In genomic region chr2:27033253-27033852, GRCh38 we compare ENCODE assay signal across 8 cellular contexts. TPM values are rescaled to one million over a fixed set of nuclear protein-coding genes. Genes with fewer than 3 reads are reported as not detected.
DNase-seq lines count a peak whose midpoint lies in the region; ATAC-seq, FAIRE-seq and TF ChIP-seq lines count a peak whose summit lies in the region.

No MANE protein-coding gene starts in this region.

- H3K4me1 ChIP-seq in cardiac muscle cell (ENCODE audit: low read depth) (peaks cover 5% of the 10 kb centered on the region), keratinocyte (ENCODE audit: control insufficient read depth, extremely low read depth, insufficient read depth, low read length) (peaks cover 10% of the 10 kb centered on the region), thymus (ENCODE audit: control insufficient read depth, insufficient read depth, low read length) (peaks cover 10% of the 10 kb centered on the region)

- peaks cover 40% of the 10 kb centered on the region for H3K79me2 ChIP-seq in keratinocyte (ENCODE audit: control insufficient read depth, insufficient read depth, low read length)

- dilution Hi-C loops in keratinocyte (cut with MboI; ENCODE audit: extremely low pct_ligation_motif_present, low sequenced_read_pairs): no loop called here

- H3K4me3 ChIP-seq in cardiac muscle cell (peak overlapping the region; percentile 61), keratinocyte (ENCODE audit: control insufficient read depth in 2 of 3, extremely low read depth in 1 of 3, insufficient read depth in 2 of 3, low read depth in 1 of 3, low read length in 3 of 3) (peak overlapping the region; percentile 83 to 99 (median 87)), thymus (ENCODE audit: low read length) (peak overlapping the region; percentile 78)

- ATAC-seq in left cardiac atrium (no peak), GM21381 (IDR thresholded peaks at IDR 0.05; ENCODE audit: unreplicated experiment) (no peak), GM18873 (IDR thresholded peaks at IDR 0.05; ENCODE audit: low FRiP score, unreplicated experiment) (no peak)
- no peak for ATAC-seq in activated T-helper 17 cell treated with anti-CD3 and anti-CD28 coated beads, Interleukin-2, amount 50 U/mL, for 72 hours (replicated peaks)

- peaks cover 65% of the 10 kb centered on the region for H3K36me3 Mint-ChIP-seq in activated T-helper 17 cell treated with anti-CD3 and anti-CD28 coated beads, Interleukin-2, amount 50 U/mL, for 72 hours (ENCODE audit: low read depth)

- no peaks in the 10 kb centered on the region for H3K9me3 Mint-ChIP-seq in activated T-helper 17 cell treated with anti-CD3 and anti-CD28 coated beads, Interleukin-2, amount 50 U/mL, for 72 hours

- H3K27me3 ChIP-seq in cardiac muscle cell (no peaks in the 10 kb centered on the region), keratinocyte (ENCODE audit: control insufficient read depth, extremely low read depth, insufficient read depth, low read length) (no peaks in the 10 kb centered on the region), thymus (ENCODE audit: control insufficient read depth, insufficient read depth) (no peaks in the 10 kb centered on the region)

- no peak for TF ChIP-seq CTCF in cardiac muscle cell (IDR thresholded peaks at IDR 0.05; ENCODE audit: low read depth, low read length)
- no peak for TF ChIP-seq CTCF in keratinocyte (optimal IDR thresholded peaks at IDR 0.05 in 1 of 3, IDR thresholded peaks at IDR 0.05 in 1 of 3, conservative IDR thresholded peaks at IDR 0.05 in 1 of 3; ENCODE audit: extremely low read depth in 1 of 3, insufficient read depth in 2 of 3, low read length in 3 of 3)

- peaks cover 30% of the 10 kb centered on the region for H3K36me3 ChIP-seq in cardiac muscle cell
- peaks cover 31 to 32% of the 10 kb centered on the region in 2 experiments for H3K36me3 ChIP-seq in keratinocyte (ENCODE audit: control insufficient read depth in 2 of 2, extremely low read depth in 1 of 2, insufficient read depth in 2 of 2, low read length in 2 of 2)
- H3K36me3 ChIP-seq in thymus (ENCODE audit: control insufficient read depth, insufficient read depth): peaks cover 35% of the 10 kb centered on the region

- DNase-seq in cardiac muscle cell (ENCODE audit: low read depth in 1 of 2, low spot score in 1 of 2) (no peak), left cardiac atrium (no peak), keratinocyte (ENCODE audit: low read depth, low spot score) (no peak), NOMO-1 treated with DMSO at 0.1 percent for 48 hours (lab: John Stamatoyannopoulos, UW; ENCODE audit: unreplicated experiment) (no peak)

- FAIRE-seq in keratinocyte (lab: Jason Lieb, UNC): no peak

- peak overlapping the region; percentile 65 for H2AFZ ChIP-seq in keratinocyte (ENCODE audit: control insufficient read depth, low read length)

- H3K4me1 Mint-ChIP-seq in activated T-helper 17 cell treated with anti-CD3 and anti-CD28 coated beads, Interleukin-2, amount 50 U/mL, for 72 hours: peaks cover 26% of the 10 kb centered on the region

- no peaks in the 10 kb centered on the region for H3K27me3 Mint-ChIP-seq in activated T-helper 17 cell treated with anti-CD3 and anti-CD28 coated beads, Interleukin-2, amount 50 U/mL, for 72 hours

- intact Hi-C loops in left cardiac atrium (cut with DNase I): loop anchor here (10.0 kb wide), 1 partner anchor 51 kb away; the partner anchor contains the start of gene KHK (in 2 of the 2)

- peak overlapping the region; percentile 93 for H3K4me2 ChIP-seq in keratinocyte (ENCODE audit: control insufficient read depth, extremely low read depth, insufficient read depth, low read depth, low read length)

- no peaks in the 10 kb centered on the region for H3K9me1 ChIP-seq in keratinocyte (ENCODE audit: control insufficient read depth, extremely low read depth, insufficient read depth, low read length)

- peaks cover 3% of the 10 kb centered on the region for H4K20me1 ChIP-seq in keratinocyte (ENCODE audit: control insufficient read depth, extremely low read depth, insufficient read depth, low read length)

- H3K4me3 Mint-ChIP-seq in activated T-helper 17 cell treated with anti-CD3 and anti-CD28 coated beads, Interleukin-2, amount 50 U/mL, for 72 hours: peak overlapping the region; percentile 94

- H3K27ac Mint-ChIP-seq in activated T-helper 17 cell treated with anti-CD3 and anti-CD28 coated beads, Interleukin-2, amount 50 U/mL, for 72 hours: peak overlapping the region; percentile 92

- 22% methylated on average over 11 of the region's 11 CpGs for WGBS in thymus

- H3K27ac ChIP-seq in cardiac muscle cell: peak overlapping the region; percentile 49
- H3K27ac ChIP-seq in keratinocyte (ENCODE audit: control insufficient read depth, insufficient read depth, low read length): peak overlapping the region; percentile 70
- peak overlapping the region; percentile 64 for H3K27ac ChIP-seq in thymus (ENCODE audit: low read depth)

- H3K9me3 ChIP-seq in cardiac muscle cell (ENCODE audit: low read depth) (no peaks in the 10 kb centered on the region), keratinocyte (ENCODE audit: control insufficient read depth, low read depth, low read length) (no peaks in the 10 kb centered on the region), thymus (ENCODE audit: control insufficient read depth) (no peaks in the 10 kb centered on the region)

- H3K9ac ChIP-seq in keratinocyte (ENCODE audit: control insufficient read depth, extremely low read depth, insufficient read depth, low read length): peak overlapping the region; percentile 93

RNA-seq across cellular contexts. Expression of gene TMEM214, which starts 0.6 kb away (rescaled TPM):
- total RNA-seq in cardiac muscle cell: 38.9 and 48.5 TPM in 2 replicates
- 46.9 and 66.3 TPM in 2 replicates for polyA plus RNA-seq in cardiac muscle cell
- total RNA-seq in left cardiac atrium: 10 to 100 TPM; 39.1 to 66.5 TPM
- 10 to 100 TPM; 73.3 to 81.5 TPM for total RNA-seq in activated T-helper 17 cell treated with anti-CD3 and anti-CD28 coated beads, Interleukin-2, amount 50 U/mL, for 72 hours
- 28.7 to 65.8 TPM (median 38.0 TPM) in 3 replicates for polyA plus RNA-seq in keratinocyte
- 20.4 TPM for polyA plus RNA-seq in keratinocyte (2011; ENCODE audit: low read depth)
- 30.8 and 33.1 TPM in 2 replicates for polyA plus RNA-seq in keratinocyte (2011; cell fraction: cytosol; rRNA removed)
- polyA plus RNA-seq in keratinocyte (2011; cell fraction: nucleus; rRNA removed): 90.1 and 90.9 TPM in 2 replicates
- 28.4 and 51.3 TPM in 2 replicates for polyA plus RNA-seq in keratinocyte (2012; ENCODE audit: low replicate concordance)
- polyA minus RNA-seq in keratinocyte: 72.3 to 342 TPM (median 115 TPM) in 3 replicates
- polyA minus RNA-seq in keratinocyte (2011; cell fraction: cytosol; rRNA and poly(A)+ RNA removed): 90.9 TPM
- 70.1 and 93.2 TPM in 2 replicates for polyA minus RNA-seq in keratinocyte (2011; cell fraction: nucleus; rRNA and poly(A)+ RNA removed)
- 30.3 TPM for polyA plus RNA-seq in thymus

RNA-seq across cellular contexts. Expression of gene AGBL5, which starts 18.1 kb away (rescaled TPM):
- total RNA-seq in cardiac muscle cell (52.0 and 52.5 TPM in 2 replicates), left cardiac atrium (10 to 100 TPM in 1 of 2 donors, 1 to 10 TPM in 1; 8.4 to 12.0 TPM)
- polyA plus RNA-seq in cardiac muscle cell (67.0 and 77.7 TPM in 2 replicates), keratinocyte (24.5 to 27.7 TPM (median 25.5 TPM) in 3 replicates), thymus (11.0 TPM)
- total RNA-seq in activated T-helper 17 cell treated with anti-CD3 and anti-CD28 coated beads, Interleukin-2, amount 50 U/mL, for 72 hours: 10 to 100 TPM; 13.1 to 14.3 TPM
- 31.7 TPM for polyA plus RNA-seq in keratinocyte (2011; ENCODE audit: low read depth)
- polyA plus RNA-seq in keratinocyte (2011; cell fraction: cytosol; rRNA removed): 26.4 and 32.9 TPM in 2 replicates
- polyA plus RNA-seq in keratinocyte (2011; cell fraction: nucleus; rRNA removed): 12.3 and 12.4 TPM in 2 replicates
- polyA plus RNA-seq in keratinocyte (2012; ENCODE audit: low replicate concordance): 12.7 and 19.7 TPM in 2 replicates
- 32.5 to 60.4 TPM (median 47.4 TPM) in 3 replicates for polyA minus RNA-seq in keratinocyte
- polyA minus RNA-seq in keratinocyte (2011; cell fraction: cytosol; rRNA and poly(A)+ RNA removed): 25.1 TPM
- 6.5 and 9.9 TPM in 2 replicates for polyA minus RNA-seq in keratinocyte (2011; cell fraction: nucleus; rRNA and poly(A)+ RNA removed)

RNA-seq across cellular contexts. Expression of gene OST4, which starts 38.1 kb away (rescaled TPM):
- total RNA-seq in cardiac muscle cell (289 and 303 TPM in 2 replicates), left cardiac atrium (100 to 1,000 TPM; 364 to 404 TPM)
- polyA plus RNA-seq in cardiac muscle cell (768 and 779 TPM in 2 replicates), keratinocyte (393 to 636 TPM (median 541 TPM) in 3 replicates), thymus (516 TPM)
- 100 to 1,000 TPM; 286 to 313 TPM for total RNA-seq in activated T-helper 17 cell treated with anti-CD3 and anti-CD28 coated beads, Interleukin-2, amount 50 U/mL, for 72 hours
- 42.3 TPM for polyA plus RNA-seq in keratinocyte (2011; ENCODE audit: low read depth)
- polyA plus RNA-seq in keratinocyte (2011; cell fraction: cytosol; rRNA removed): 695 and 721 TPM in 2 replicates
- polyA plus RNA-seq in keratinocyte (2011; cell fraction: nucleus; rRNA removed): 135 and 166 TPM in 2 replicates
- polyA plus RNA-seq in keratinocyte (2012; ENCODE audit: low replicate concordance): 473 and 536 TPM in 2 replicates
- 279 to 499 TPM (median 284 TPM) in 3 replicates for polyA minus RNA-seq in keratinocyte
- polyA minus RNA-seq in keratinocyte (2011; cell fraction: cytosol; rRNA and poly(A)+ RNA removed): 1,244 TPM
- 34.9 and 44.1 TPM in 2 replicates for polyA minus RNA-seq in keratinocyte (2011; cell fraction: nucleus; rRNA and poly(A)+ RNA removed)

RNA-seq across cellular contexts. Expression of gene EMILIN1, which starts 45.1 kb away (rescaled TPM):
- 18.5 and 20.2 TPM in 2 replicates for total RNA-seq in cardiac muscle cell
- 12.2 and 15.6 TPM in 2 replicates for polyA plus RNA-seq in cardiac muscle cell
- total RNA-seq in left cardiac atrium: 10 to 100 TPM; 41.1 to 46.6 TPM
- total RNA-seq in activated T-helper 17 cell treated with anti-CD3 and anti-CD28 coated beads, Interleukin-2, amount 50 U/mL, for 72 hours: under 1 TPM; 0.42 to 0.93 TPM
- polyA plus RNA-seq in keratinocyte: 0.01 to 0.06 TPM (median 0.03 TPM) in 3 replicates
- not detected for polyA plus RNA-seq in keratinocyte (2011; ENCODE audit: low read depth)
- polyA plus RNA-seq in keratinocyte (2011; cell fraction: cytosol; rRNA removed): 0.06 TPM in 1 of 2 replicates, not detected in the other
- 0.04 and 0.23 TPM in 2 replicates for polyA plus RNA-seq in keratinocyte (2011; cell fraction: nucleus; rRNA removed)
- 0.18 TPM in 2 replicates for polyA plus RNA-seq in keratinocyte (2012; ENCODE audit: low replicate concordance)
- polyA minus RNA-seq in keratinocyte: 0.20 TPM in 1 of 3 replicates, not detected in the others
- not detected for polyA minus RNA-seq in keratinocyte (2011; cell fraction: cytosol; rRNA and poly(A)+ RNA removed)
- polyA minus RNA-seq in keratinocyte (2011; cell fraction: nucleus; rRNA and poly(A)+ RNA removed): not detected in 2 replicates
- 8.9 TPM for polyA plus RNA-seq in thymus

RNA-seq across cellular contexts. Expression of gene KHK, which starts 53.2 kb away (rescaled TPM):
- total RNA-seq in cardiac muscle cell (9.0 and 9.6 TPM in 2 replicates), left cardiac atrium (1 to 10 TPM; 3.0 to 4.3 TPM)
- polyA plus RNA-seq in cardiac muscle cell (12.9 and 19.2 TPM in 2 replicates), keratinocyte (0.06 to 0.36 TPM (median 0.21 TPM) in 3 replicates), thymus (2.5 TPM)
- 10 to 100 TPM in 1 of 2 donors, 1 to 10 TPM in 1; 5.9 to 10.5 TPM for total RNA-seq in activated T-helper 17 cell treated with anti-CD3 and anti-CD28 coated beads, Interleukin-2, amount 50 U/mL, for 72 hours
- polyA plus RNA-seq in keratinocyte (2011; ENCODE audit: low read depth): not detected
- 0.10 and 0.11 TPM in 2 replicates for polyA plus RNA-seq in keratinocyte (2011; cell fraction: cytosol; rRNA removed)
- polyA plus RNA-seq in keratinocyte (2011; cell fraction: nucleus; rRNA removed): 0.07 and 0.24 TPM in 2 replicates
- 0.16 and 0.46 TPM in 2 replicates for polyA plus RNA-seq in keratinocyte (2012; ENCODE audit: low replicate concordance)
- 0.45 to 0.95 TPM in 2 of 3 replicates, not detected in the other for polyA minus RNA-seq in keratinocyte
- polyA minus RNA-seq in keratinocyte (2011; cell fraction: cytosol; rRNA and poly(A)+ RNA removed): not detected
- not detected in 2 replicates for polyA minus RNA-seq in keratinocyte (2011; cell fraction: nucleus; rRNA and poly(A)+ RNA removed)
